Comparison of ENCODE assay signal across 28 cellular contexts in the genomic region with DNA sequence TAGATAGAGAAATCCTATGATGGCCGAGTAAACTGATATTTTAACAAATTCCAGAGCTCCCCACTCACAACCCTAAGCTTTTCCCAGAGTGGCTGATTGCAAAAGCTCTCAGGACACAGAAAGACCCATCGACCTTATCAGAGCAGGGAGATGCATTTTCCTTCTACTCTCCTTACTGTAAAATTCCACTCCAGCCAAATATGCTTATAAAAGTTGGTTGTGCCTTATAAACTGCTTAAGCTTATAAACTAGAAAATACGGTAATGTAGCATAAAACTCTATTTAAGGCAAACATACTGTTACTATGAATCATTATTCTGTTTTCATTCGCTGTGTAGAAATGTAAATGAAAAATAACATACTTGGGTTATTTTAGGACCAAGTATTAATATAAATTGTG. TPM values are rescaled to one million over a fixed set of nuclear protein-coding genes. Genes with fewer than 3 reads are reported as not detected.
A peak's percentile ranks its signal among the peaks of the same experiment; 100 is the strongest.
DNase-seq lines count a peak whose midpoint lies in the region; ATAC-seq, FAIRE-seq and TF ChIP-seq lines count a peak whose summit lies in the region.
"Had no signal": no experiment of that assay in that cellular context is flagged by ENCODE, and none has a peak within 500 bp of the region (broad histone marks: within the 10 kb centered on the region; RNA-seq: fewer than 3 reads in every experiment).

No MANE protein-coding gene starts in this region.

- 0% methylated on average over 4 of the region's 4 CpGs for WGBS in HepG2 (ENCODE audit: low lambda C conversion rate)
- 45% methylated on average over 4 of the region's 4 CpGs for WGBS in right lobe of liver (ENCODE audit: insufficient coverage, low coverage, low lambda C conversion rate, missing lambda C conversion rate)

- CTCF ChIA-PET in HepG2 (lab: Yijun Ruan, JAX; ENCODE audit: low intra/inter-chr PET ratio, low total read pairs): no interaction called here

- H3K4me3 ChIP-seq in HepG2 (replicated peaks in 1 of 3; ENCODE audit: insufficient read depth in 1 of 3, low read depth in 2 of 3, low read length in 3 of 3): no peak overlapping the region
- no peak overlapping the region for H3K4me3 ChIP-seq in right lobe of liver
- H3K4me3 ChIP-seq in brain microvascular endothelial cell (ENCODE audit: low read depth, low read length): no peak overlapping the region
- no peak overlapping the region for H3K4me3 ChIP-seq in foreskin fibroblast (ENCODE audit: low read depth in 1 of 2, low read length in 2 of 2)
- H3K4me3 ChIP-seq: breast epithelium, MG63, prostate gland, tibial artery had no signal

- POLR2A ChIA-PET in HepG2 (lab: Yijun Ruan, JAX): no interaction called here

- H3K27me3 ChIP-seq in HepG2 (ENCODE audit: control insufficient read depth in 1 of 2, insufficient read depth in 2 of 2, low read length in 2 of 2) (no peaks in the 10 kb centered on the region), right lobe of liver (no peaks in the 10 kb centered on the region), brain microvascular endothelial cell (replicated peaks) (no peaks in the 10 kb centered on the region)
- H3K27me3 ChIP-seq: breast epithelium, MG63, tibial artery had no signal

- no peak overlapping the region for H3K27ac ChIP-seq in HepG2 (ENCODE audit: extremely low read length, insufficient read depth, low read length)
- H3K27ac ChIP-seq in right lobe of liver: no peak overlapping the region
- H3K27ac ChIP-seq in brain microvascular endothelial cell: peak overlapping the region; percentile 35
- H3K27ac ChIP-seq: breast epithelium, prostate gland, RWPE1, tibial artery had no signal

- no peak for FAIRE-seq in HepG2 (lab: Jason Lieb, UNC)
- FAIRE-seq: islet of Langerhans, small intestine had no signal

- no peaks in the 10 kb centered on the region for H3K4me1 ChIP-seq in HepG2 (ENCODE audit: insufficient read depth, low read length)
- no peaks in the 10 kb centered on the region for H3K4me1 ChIP-seq in right lobe of liver
- H3K4me1 ChIP-seq: breast epithelium, prostate gland had no signal

- no peak overlapping the region for H3K9ac ChIP-seq in HepG2 (ENCODE audit: insufficient read depth, low read depth, low read length)

- no peak overlapping the region for H2AFZ ChIP-seq in HepG2 (ENCODE audit: low read length)

- DNase-seq in HepG2 (ENCODE audit: low spot score): no peak
- DNase-seq in right lobe of liver: no peak
- DNase-seq in brain microvascular endothelial cell: peak; percentile 81
- DNase-seq in foreskin fibroblast: peak; percentile 75 to 83
- no peak for DNase-seq in stimulated activated CD4-positive, alpha-beta T cell treated with anti-CD3 and anti-CD28 coated beads, Interleukin-2, amount 100 ng/mL, for 24 hours
- no peak for DNase-seq in inferior parietal cortex (ENCODE audit: extremely low spot score)
- no peak for DNase-seq in AML-193 (lab: John Stamatoyannopoulos, UW)
- DNase-seq: activated B cell treated with CpG ODN at 0.5 μM for 24 hours; activated CD4-positive, alpha-beta T cell treated with anti-CD3 and anti-CD28 coated beads, Interleukin-2, amount 50 U/mL, for 4 hours; activated CD8-positive, alpha-beta memory T cell treated with anti-CD3 and anti-CD28 coated beads, Interleukin-2, amount 50 U/mL, for 4 hours; activated naive CD8-positive, alpha-beta T cell treated with anti-CD3 and anti-CD28 coated beads, Interleukin-2, amount 10 ng/mL, durations not matched to agents 7 days and 5 days; C1 segment of cervical spinal cord; foreskin melanocyte; hippocampal formation; MG63; NCI-H1417 treated with DMSO at 0.1 percent for 48 hours; NCI-H526; small intestine; stimulated activated CD4-positive, alpha-beta T cell treated with anti-CD3 and anti-CD28 coated beads, Interleukin-2, amount 100 ng/mL, for 48 hours; stimulated activated naive CD8-positive, alpha-beta T cell treated with anti-CD3 and anti-CD28 coated beads, Interleukin-15, Interleukin-2, amounts not matched to agents 100 U/mL and 50 U/mL, for 24 hours; T-helper 9 cell; tibial artery had no signal

- H3K36me3 ChIP-seq in HepG2 (replicated peaks in 1 of 2; ENCODE audit: control insufficient read depth in 1 of 2, insufficient read depth in 2 of 2, low read length in 2 of 2) (no peaks in the 10 kb centered on the region), right lobe of liver (no peaks in the 10 kb centered on the region), brain microvascular endothelial cell (replicated peaks) (no peaks in the 10 kb centered on the region)
- H3K36me3 ChIP-seq: breast epithelium, MG63, prostate gland, tibial artery had no signal

- no peak for TF ChIP-seq EP300 in HepG2 (IDR thresholded peaks at IDR 0.05; ENCODE audit: low read depth in 2 of 2, low read length in 2 of 2)
- TF ChIP-seq EP300 in HepG2 (CRISPR knock-in tag; IDR thresholded peaks at IDR 0.05; ENCODE audit: borderline replicate concordance): no peak

- no peaks in the 10 kb centered on the region for H4K20me1 ChIP-seq in HepG2 (ENCODE audit: insufficient read depth, low read length)

- no peak overlapping the region for H3K4me2 ChIP-seq in HepG2 (ENCODE audit: low read depth, low read length)

- no peak for TF ChIP-seq RAD21 in HepG2 (CRISPR knock-in tag; IDR thresholded peaks at IDR 0.05)

- in situ Hi-C loops in HepG2 (cut with HindIII; ENCODE audit: extremely low pct_ligation_motif_present, low pct_unique_long_range_greater_than_20kb): no loop called here
- in situ Hi-C loops in brain microvascular endothelial cell (cut with HindIII; ENCODE audit: low pct_ligation_motif_present, low sequenced_read_pairs): no loop called here

- no peak for TF ChIP-seq POLR2A in HepG2 (IDR thresholded peaks at IDR 0.05; ENCODE audit: insufficient read depth in 1 of 2, low read depth in 2 of 2, low read length in 2 of 2)
- TF ChIP-seq POLR2A in right lobe of liver (IDR thresholded peaks at IDR 0.05): no peak

- H3K9me3 ChIP-seq in HepG2 (ENCODE audit: low read length) (no peaks in the 10 kb centered on the region), right lobe of liver (no peaks in the 10 kb centered on the region)
- H3K9me3 ChIP-seq: breast epithelium, MG63, prostate gland, tibial artery had no signal

- BruUV-seq in HepG2 (replicated peaks; lab: Mats Ljungman, UMichigan): no TSS peak

- intact Hi-C loops in HepG2 (cut with micrococcal nuclease; ENCODE audit: unreplicated experiment) (no loop called here), right lobe of liver (cut with DNase I) (no loop called here)

- ATAC-seq in HepG2 (no peak), right lobe of liver (no peak), HG02840 (IDR thresholded peaks at IDR 0.05; ENCODE audit: low FRiP score, unreplicated experiment) (no peak)
- ATAC-seq: stimulated activated naive CD8-positive, alpha-beta T cell treated with anti-CD3 and anti-CD28 coated beads, Interleukin-15, Interleukin-2, amounts not matched to agents 100 U/mL and 50 U/mL, for 24 hours had no signal

- TF ChIP-seq CTCF in HepG2 (CRISPR knock-in tag; IDR thresholded peaks at IDR 0.05): no peak
- no peak for TF ChIP-seq CTCF in right lobe of liver (IDR thresholded peaks at IDR 0.05)
- no peak for TF ChIP-seq CTCF in brain microvascular endothelial cell (IDR thresholded peaks at IDR 0.05; ENCODE audit: low read depth, low read length, missing control alignments)
- TF ChIP-seq CTCF in foreskin fibroblast (IDR thresholded peaks at IDR 0.05; ENCODE audit: low read depth, low read length): no peak

- no peaks in the 10 kb centered on the region for H3K79me2 ChIP-seq in HepG2 (ENCODE audit: insufficient read depth, low read length)

TF ChIP-seq in HepG2, 621 proteins besides CTCF, POLR2A, EP300 and RAD21 (continues in another document):
- TF ChIP-seq, protein P1, sequence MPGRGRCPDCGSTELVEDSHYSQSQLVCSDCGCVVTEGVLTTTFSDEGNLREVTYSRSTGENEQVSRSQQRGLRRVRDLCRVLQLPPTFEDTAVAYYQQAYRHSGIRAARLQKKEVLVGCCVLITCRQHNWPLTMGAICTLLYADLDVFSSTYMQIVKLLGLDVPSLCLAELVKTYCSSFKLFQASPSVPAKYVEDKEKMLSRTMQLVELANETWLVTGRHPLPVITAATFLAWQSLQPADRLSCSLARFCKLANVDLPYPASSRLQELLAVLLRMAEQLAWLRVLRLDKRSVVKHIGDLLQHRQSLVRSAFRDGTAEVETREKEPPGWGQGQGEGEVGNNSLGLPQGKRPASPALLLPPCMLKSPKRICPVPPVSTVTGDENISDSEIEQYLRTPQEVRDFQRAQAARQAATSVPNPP (CRISPR knock-in tag; IDR thresholded peaks at IDR 0.05): no peak
- TF ChIP-seq TCF7L2 (IDR thresholded peaks at IDR 0.05; ENCODE audit: low read depth, low read length): no peak
- no peak for TF ChIP-seq ZSCAN9 (CRISPR knock-in tag; IDR thresholded peaks at IDR 0.05; ENCODE audit: borderline replicate concordance)

RNA-seq across cellular contexts. Expression of gene TRHDE, which starts 41.6 kb away (rescaled TPM):
- total RNA-seq in HepG2 (2016; rRNA removed; fragmentation: Illumina TruSeq; extraction: Trizol): not detected in 2 replicates
- not detected in 2 replicates for total RNA-seq in HepG2 (2016; cell fraction: cytosol; rRNA removed; fragmentation: Illumina TruSeq; extraction: Trizol; ENCODE audit: low read depth)
- total RNA-seq in HepG2 (2016; cell fraction: insoluble cytoplasmic fraction; rRNA removed; fragmentation: Illumina TruSeq; extraction: Trizol): 0.01 TPM in 1 of 2 replicates, not detected in the other
- total RNA-seq in HepG2 (2016; cell fraction: membrane; rRNA removed; fragmentation: Illumina TruSeq; extraction: Trizol): not detected in 2 replicates
- not detected in 2 replicates for total RNA-seq in HepG2 (2016; cell fraction: nucleus; rRNA removed; fragmentation: Illumina TruSeq; extraction: Trizol)
- not detected in 2 replicates for polyA plus RNA-seq in HepG2 (2011; rRNA removed)
- polyA plus RNA-seq in HepG2 (2011; cell fraction: cytosol; rRNA removed): not detected in 2 replicates
- not detected in 2 replicates for polyA plus RNA-seq in HepG2 (2011; cell fraction: nucleus; rRNA removed)
- polyA plus RNA-seq in HepG2 (2012): not detected in 2 replicates
- polyA plus RNA-seq in HepG2 (2016; cell fraction: cytosol; fragmentation: Illumina TruSeq; extraction: Trizol; ENCODE audit: low read depth): not detected in 2 replicates
- not detected in 2 replicates for polyA plus RNA-seq in HepG2 (2016; cell fraction: insoluble cytoplasmic fraction; fragmentation: Illumina TruSeq; extraction: Trizol; ENCODE audit: low read depth)
- not detected in 2 replicates for polyA plus RNA-seq in HepG2 (2016; cell fraction: membrane; fragmentation: Illumina TruSeq; extraction: Trizol; ENCODE audit: low read depth)
- polyA plus RNA-seq in HepG2 (2016; cell fraction: nucleus; fragmentation: Illumina TruSeq; extraction: Trizol; ENCODE audit: insufficient read depth, low read depth): not detected in 2 replicates
- 0.02 TPM in 1 of 2 replicates, not detected in the other for polyA minus RNA-seq in HepG2 (2011; rRNA and poly(A)+ RNA removed; ENCODE audit: low replicate concordance)
- polyA minus RNA-seq in HepG2 (2011; cell fraction: cytosol; rRNA and poly(A)+ RNA removed): not detected in 2 replicates
- not detected in 2 replicates for polyA minus RNA-seq in HepG2 (2011; cell fraction: nucleus; rRNA and poly(A)+ RNA removed)
- 1 to 10 TPM in 2 of 6 experiments, under 1 TPM in 4; 0.10 to 4.3 (median 0.90) TPM for total RNA-seq in right lobe of liver
- total RNA-seq: activated B cell treated with CpG ODN at 0.5 μM for 24 hours; activated naive CD8-positive, alpha-beta T cell treated with anti-CD3 and anti-CD28 coated beads, Interleukin-2, amount 10 ng/mL, durations not matched to agents 7 days and 5 days; G401 had no signal

Comparison
In these comparisons a context has a peak if more than half of its experiments do, and no peak if none do; other contexts are left out.
1. DNase-seq: peak in brain microvascular endothelial cell (single experiment) and foreskin fibroblast (2 of 2); none in HepG2 (single experiment), right lobe of liver (0 of 3), stimulated activated CD4-positive, alpha-beta T cell treated with anti-CD3 and anti-CD28 coated beads, Interleukin-2, amount 100 ng/mL, for 24 hours (0 of 2), inferior parietal cortex (single experiment) and AML-193 (0 of 2).